Comparison of ENCODE assay signal across 28 cellular contexts in genomic region chr2:148350211-148350610, GRCh38.
"Had no signal": no experiment of that assay in that cellular context is flagged by ENCODE, and none has a peak within 500 bp of the region (broad histone marks: within the 10 kb centered on the region; RNA-seq: fewer than 3 reads in every experiment).

No MANE protein-coding gene starts in this region.

- H3K27ac ChIP-seq: coronary artery, esophagus squamous epithelium, foreskin keratinocyte, gastroesophageal sphincter, heart right ventricle, lower lobe of right lung, psoas muscle, sigmoid colon, skin epidermis, thoracic aorta, transverse colon, upper lobe of right lung, uterus had no signal

- H3K4me1 ChIP-seq: esophagus squamous epithelium, foreskin keratinocyte, gastroesophageal sphincter, heart right ventricle, lower lobe of right lung, sigmoid colon, transverse colon, upper lobe of right lung, uterus had no signal

- H3K27me3 ChIP-seq: esophagus squamous epithelium, foreskin keratinocyte, gastroesophageal sphincter, heart right ventricle, sigmoid colon, transverse colon, upper lobe of right lung, uterus had no signal

- H3K36me3 ChIP-seq: esophagus squamous epithelium, gastroesophageal sphincter, heart right ventricle, lower lobe of right lung, sigmoid colon, thoracic aorta, transverse colon, upper lobe of right lung, uterus had no signal

- ATAC-seq: effector memory CD8-positive, alpha-beta T cell; foreskin keratinocyte; gastroesophageal sphincter; heart right ventricle; left colon; left ventricle myocardium superior; lower lobe of right lung; naive thymus-derived CD8-positive, alpha-beta T cell; psoas muscle; right cardiac atrium; stimulated activated naive B cell treated with anti-CD40 and anti-IgM and Interleukin-4, amounts not matched to agents 10 μg/mL and 1 μg/mL and 100 μg/mL, for 72 hours; upper lobe of right lung had no signal

- H3K4me3 ChIP-seq: coronary artery, esophagus squamous epithelium, gastroesophageal sphincter, heart right ventricle, lower lobe of right lung, psoas muscle, sigmoid colon, skin epidermis, thoracic aorta, transverse colon, upper lobe of right lung, uterus had no signal

- DNase-seq: dermis blood vessel endothelial cell; effector memory CD8-positive, alpha-beta T cell; erythroblast; esophagus squamous epithelium; foreskin keratinocyte; heart right ventricle; hippocampal formation; islet precursor cell; kidney glomerular epithelial cell; left colon; left ventricle myocardium superior; lower lobe of right lung; naive thymus-derived CD8-positive, alpha-beta T cell; nephron progenitor cell; nucleus accumbens; psoas muscle; right cardiac atrium; sigmoid colon; stimulated activated CD4-positive, alpha-beta T cell treated with anti-CD3 and anti-CD28 coated beads, Interleukin-15, amount 100 ng/mL, for 24 hours; stimulated activated CD4-positive, alpha-beta T cell treated with anti-CD3 and anti-CD28 coated beads, Interleukin-2, amount 100 ng/mL, for 48 hours; stimulated activated naive B cell treated with anti-CD40 and anti-IgM and Interleukin-4, amounts not matched to agents 10 μg/mL and 1 μg/mL and 100 μg/mL, for 72 hours; transverse colon; upper lobe of right lung; uterus had no signal

- H3K9me3 ChIP-seq: lower lobe of right lung, sigmoid colon, transverse colon, upper lobe of right lung had no signal
